8 cellular contexts compared by ENCODE assay signal in the genomic region with DNA sequence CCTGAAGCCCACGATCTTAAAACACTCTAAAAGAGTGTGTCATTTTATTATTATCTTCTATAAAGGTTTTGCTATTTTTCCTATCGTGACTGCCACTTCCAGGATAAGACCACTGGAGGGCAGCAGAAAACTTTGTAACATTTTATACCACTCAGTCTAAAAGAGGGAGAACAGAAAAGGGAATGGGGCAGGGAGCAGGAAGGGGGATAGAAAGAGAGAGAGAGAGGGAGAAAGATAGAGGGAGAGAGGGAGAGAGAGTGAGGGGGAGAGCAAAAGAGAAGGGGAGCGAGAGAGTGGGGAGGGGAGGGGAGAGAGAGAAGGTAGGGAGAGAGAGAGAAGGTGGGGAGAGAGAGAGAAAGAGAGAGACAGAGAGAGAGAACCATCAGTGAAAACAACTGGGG. TPM values are rescaled to one million over a fixed set of nuclear protein-coding genes. Genes with fewer than 3 reads are reported as not detected.
DNase-seq lines count a peak whose midpoint lies in the region; ATAC-seq and TF ChIP-seq lines count a peak whose summit lies in the region.

No MANE protein-coding gene starts in this region.

- H3K4me1 ChIP-seq in IMR-90 (ENCODE audit: control insufficient read depth, insufficient read depth, low read length) (peaks cover 3% of the 10 kb centered on the region; the same call in 1 of the 2 replicates), SJSA1 (replicated peaks) (peaks cover 23% of the 10 kb centered on the region)

- no peaks in the 10 kb centered on the region for H4K20me1 ChIP-seq in IMR-90 (ENCODE audit: insufficient read depth, low read length)

- peak overlapping the region; percentile 76 for H4K5ac ChIP-seq in IMR-90 (ENCODE audit: low read depth, low read length)

- POLR2A ChIA-PET in IMR-90 (lab: Charles Lee; ENCODE audit: unreplicated experiment) = interaction anchor here (1.0 kb wide), 1 partner anchor 149 kb away, joined by 4 read pairs; no protein-coding TSS in a partner anchor

- BruUV-seq in IMR-90 (replicated peaks; lab: Mats Ljungman, UMichigan) = no TSS peak

- DNase-seq in activated CD4-positive, alpha-beta T cell treated with anti-CD3 and anti-CD28 coated beads for 24 hours (ENCODE audit: low read depth in 2 of 2) = peak; percentile 3 to 25
- DNase-seq in activated CD4-positive, alpha-beta T cell treated with anti-CD3 and anti-CD28 coated beads for 1 hour = no peak
- DNase-seq in IMR-90 (peak; percentile 65), SJSA1 (ENCODE audit: low read depth in 1 of 2, low spot score in 2 of 2) (peak; percentile 44 to 57), astrocyte of the spinal cord (ENCODE audit: low read depth, low spot score) (peak; percentile 63), iPS DF 4.7 (ENCODE audit: extremely low read depth, low spot score) (peak; percentile 19)
- DNase-seq in stimulated activated CD4-positive, alpha-beta T cell treated with anti-CD3 and anti-CD28 coated beads, Interleukin-12 subunit alpha, Interleukin-12 subunit beta, amount 100 ng/mL, for 48 hours (ENCODE audit: low read depth in 2 of 3, low spot score in 1 of 3) = peak in 2 of 3 donors; percentile 20 to 46

- H4K91ac ChIP-seq in IMR-90 (ENCODE audit: insufficient read depth, low read depth, low read length) = peak overlapping the region; percentile 20; the same call in 1 of the 2 replicates

- dilution Hi-C loops in IMR-90 (cut with HindIII; ENCODE audit: low sequenced_read_pairs, unreplicated experiment) = no loop called here

- TF ChIP-seq CTCF in IMR-90 (conservative IDR thresholded peaks at IDR 0.05; ENCODE audit: low read depth, low read length) = peak; percentile 85
- peak; percentile 71 for TF ChIP-seq CTCF in astrocyte of the spinal cord (IDR thresholded peaks at IDR 0.05; ENCODE audit: low read depth, low read length)

- H4K8ac ChIP-seq in IMR-90 (ENCODE audit: low read depth in 2 of 2, low read length in 2 of 2) = no peak overlapping the region; a peak in 1 of 4 replicates

- no peak overlapping the region for H2AFZ ChIP-seq in IMR-90 (replicated peaks; ENCODE audit: low read length, poor library complexity)

- no peak overlapping the region for H3K23ac ChIP-seq in IMR-90 (ENCODE audit: low read depth, low read length)

- no peak for TF ChIP-seq POLR2A in IMR-90 (IDR thresholded peaks at IDR 0.05; ENCODE audit: low read depth, low read length)

- H3K14ac ChIP-seq in IMR-90 (replicated peaks; ENCODE audit: low read depth, low read length) = no peak overlapping the region

- no peak overlapping the region for H2AK9ac ChIP-seq in IMR-90 (replicated peaks; ENCODE audit: low read depth, low read length, poor library complexity)

- in situ Hi-C loops in IMR-90 (cut with MboI; ENCODE audit: low sequenced_read_pairs) (no loop called here), astrocyte of the spinal cord (cut with HindIII; ENCODE audit: low sequenced_read_pairs) (no loop called here)

- H3K4ac ChIP-seq in IMR-90 (ENCODE audit: low read depth, low read length) = no peak overlapping the region; the same call in 1 of the 2 replicates

- peak overlapping the region; percentile 67; the same call in 1 of the 2 replicates for H3K18ac ChIP-seq in IMR-90 (ENCODE audit: low read depth, low read length)

- WGBS in IMR-90 (ENCODE audit: extremely low coverage in 2 of 2, insufficient read length in 1 of 2), 2 experiments = 0% methylated on average over 1 of the region's 3 CpGs; no CpG with 5 or more reads in 1 of the 2 experiments

- no peaks in the 10 kb centered on the region for H3K27me3 ChIP-seq in IMR-90 (ENCODE audit: control insufficient read depth, insufficient read depth, low read length)
- no peaks in the 10 kb centered on the region for H3K27me3 ChIP-seq in SJSA1 (replicated peaks)

- no peak overlapping the region for H2AK5ac ChIP-seq in IMR-90 (ENCODE audit: low read depth, low read length)

- H3K4me2 ChIP-seq in IMR-90 (ENCODE audit: low read depth, low read length) = peak overlapping the region; percentile 23; the same call in 1 of the 2 replicates

- 0 out of 3 replicates have a peak overlapping the region, but pooled peaks have one; percentile 43 for H2BK15ac ChIP-seq in IMR-90 (ENCODE audit: low read depth, low read length)

- no peaks in the 10 kb centered on the region; the same call in 1 of the 2 replicates for H3K9me1 ChIP-seq in IMR-90 (ENCODE audit: insufficient read depth, low read length)

- no peaks in the 10 kb centered on the region for H3K36me3 ChIP-seq in IMR-90 (ENCODE audit: control insufficient read depth, insufficient read depth, low read length)
- H3K36me3 ChIP-seq in SJSA1 = no peaks in the 10 kb centered on the region

- TF ChIP-seq RAD21 in IMR-90 (IDR thresholded peaks at IDR 0.05; ENCODE audit: low read length) = peak; percentile 81

- peak overlapping the region; percentile 80; the same call in 1 of the 2 replicates for H2BK120ac ChIP-seq in IMR-90 (ENCODE audit: low read depth, low read length)

- intact Hi-C loops in IMR-90 (cut with micrococcal nuclease) = loop anchor here (1.0 to 10.0 kb wide), 6 partner anchors 122 to 422 kb away; partner anchors contain the start of gene RERG

- no peak overlapping the region; the same call in 1 of the 2 replicates for H3K56ac ChIP-seq in IMR-90 (ENCODE audit: extremely low read depth, insufficient read depth, low read length)

- H2BK20ac ChIP-seq in IMR-90 (ENCODE audit: low read depth, low read length) = peak overlapping the region; percentile 69

- H2BK5ac ChIP-seq in IMR-90 (ENCODE audit: low read depth, low read length, poor library complexity, severe bottlenecking) = no peak overlapping the region

- H3K79me1 ChIP-seq in IMR-90 (ENCODE audit: low read depth in 1 of 2, low read length in 2 of 2) = no peaks in the 10 kb centered on the region

- CTCF ChIA-PET in IMR-90 (lab: Yijun Ruan, JAX) = interaction anchor here (0.6 to 1.5 kb wide), 5 partner anchors 8 to 376 kb away, joined by 3 to 13 read pairs (median 3); partner anchors contain the start of gene SMCO3

- H3K9ac ChIP-seq in IMR-90 (ENCODE audit: low read depth, low read length) = peak overlapping the region; percentile 62

- H3K4me3 ChIP-seq in IMR-90 (ENCODE audit: insufficient read depth, low read depth, low read length) = no peak overlapping the region
- H3K4me3 ChIP-seq in SJSA1 = no peak overlapping the region
- no peak overlapping the region for H3K4me3 ChIP-seq in astrocyte of the spinal cord (ENCODE audit: low read depth, low read length)

- H3K9me3 ChIP-seq in IMR-90 (ENCODE audit: control insufficient read depth, insufficient read depth, low read length) (no peaks in the 10 kb centered on the region), SJSA1 (replicated peaks) (no peaks in the 10 kb centered on the region)

- ATAC-seq in IMR-90 (ENCODE audit: low read depth) (peak; percentile 77), GM19455 (IDR thresholded peaks at IDR 0.05; ENCODE audit: unreplicated experiment) (no peak)

- H3K27ac ChIP-seq in IMR-90 (ENCODE audit: insufficient read depth, low read length) = no peak overlapping the region; the same call in 1 of the 2 replicates
- H3K27ac ChIP-seq in SJSA1 = no peak overlapping the region

TF ChIP-seq in IMR-90, 13 proteins besides CTCF, POLR2A, EP300 and RAD21:
- no peak for TF ChIP-seq BHLHE40 (IDR thresholded peaks at IDR 0.05; ENCODE audit: low read depth, low read length)
- TF ChIP-seq SMC3 (IDR thresholded peaks at IDR 0.05; ENCODE audit: low read depth, low read length) = peak; percentile 92

RNA-seq across cellular contexts. Expression of gene ART4, which starts 2.0 kb away (rescaled TPM):
- not detected in 2 replicates for total RNA-seq in IMR-90 (2012; rRNA removed)
- polyA plus RNA-seq in IMR-90 (2012; rRNA removed) = not detected in 2 replicates
- polyA plus RNA-seq in IMR-90 (2012; cell fraction: cytosol; rRNA removed) = not detected in 2 replicates
- polyA plus RNA-seq in IMR-90 (2012; cell fraction: nucleus; rRNA removed; ENCODE audit: low replicate concordance) = not detected in 2 replicates
- 0.03 and 0.08 TPM in 2 replicates for total RNA-seq in SJSA1 (2014; rRNA removed; shearing (Covaris generic))

RNA-seq across cellular contexts. Expression of gene SMCO3, which starts 31.4 kb away (rescaled TPM):
- total RNA-seq in IMR-90 (2012; rRNA removed) = under 0.01 TPM in 2 replicates
- 0.07 TPM in 1 of 2 replicates, not detected in the other for polyA plus RNA-seq in IMR-90 (2012; rRNA removed)
- polyA plus RNA-seq in IMR-90 (2012; cell fraction: cytosol; rRNA removed) = not detected in 2 replicates
- not detected in 2 replicates for polyA plus RNA-seq in IMR-90 (2012; cell fraction: nucleus; rRNA removed; ENCODE audit: low replicate concordance)
- total RNA-seq in SJSA1 (2014; rRNA removed; shearing (Covaris generic)) = 0.16 TPM in 1 of 2 replicates, not detected in the other

RNA-seq across cellular contexts. Expression of gene MGP, which starts 40.3 kb away (rescaled TPM):
- total RNA-seq in IMR-90 (2012; rRNA removed) = 0.56 and 1.4 TPM in 2 replicates
- 1.9 and 2.7 TPM in 2 replicates for polyA plus RNA-seq in IMR-90 (2012; rRNA removed)
- polyA plus RNA-seq in IMR-90 (2012; cell fraction: cytosol; rRNA removed) = 0.65 and 1.2 TPM in 2 replicates
- 0.10 and 0.57 TPM in 2 replicates for polyA plus RNA-seq in IMR-90 (2012; cell fraction: nucleus; rRNA removed; ENCODE audit: low replicate concordance)
- total RNA-seq in SJSA1 (2014; rRNA removed; shearing (Covaris generic)) = not detected in 2 replicates

RNA-seq across cellular contexts. Expression of gene C12orf60, which starts 41.9 kb away (rescaled TPM):
- total RNA-seq in IMR-90 (2012; rRNA removed) = 1.1 TPM in 2 replicates
- 0.57 and 1.1 TPM in 2 replicates for polyA plus RNA-seq in IMR-90 (2012; rRNA removed)
- 0.29 and 0.74 TPM in 2 replicates for polyA plus RNA-seq in IMR-90 (2012; cell fraction: cytosol; rRNA removed)
- polyA plus RNA-seq in IMR-90 (2012; cell fraction: nucleus; rRNA removed; ENCODE audit: low replicate concordance) = 0.62 and 1.1 TPM in 2 replicates
- total RNA-seq in SJSA1 (2014; rRNA removed; shearing (Covaris generic)) = 0.53 and 1.4 TPM in 2 replicates

RNA-seq across cellular contexts. Expression of gene WBP11, which starts 42.1 kb away (rescaled TPM):
- total RNA-seq in IMR-90 (2012; rRNA removed) = 2.5 and 3.9 TPM in 2 replicates
- polyA plus RNA-seq in IMR-90 (2012; rRNA removed) = 18.1 and 18.3 TPM in 2 replicates
- 5.3 and 7.4 TPM in 2 replicates for polyA plus RNA-seq in IMR-90 (2012; cell fraction: cytosol; rRNA removed)
- 9.1 and 17.6 TPM in 2 replicates for polyA plus RNA-seq in IMR-90 (2012; cell fraction: nucleus; rRNA removed; ENCODE audit: low replicate concordance)
- 10.2 and 18.5 TPM in 2 replicates for total RNA-seq in SJSA1 (2014; rRNA removed; shearing (Covaris generic))
